Comparison of ENCODE assay signal across 10 cellular contexts in the genomic region with DNA sequence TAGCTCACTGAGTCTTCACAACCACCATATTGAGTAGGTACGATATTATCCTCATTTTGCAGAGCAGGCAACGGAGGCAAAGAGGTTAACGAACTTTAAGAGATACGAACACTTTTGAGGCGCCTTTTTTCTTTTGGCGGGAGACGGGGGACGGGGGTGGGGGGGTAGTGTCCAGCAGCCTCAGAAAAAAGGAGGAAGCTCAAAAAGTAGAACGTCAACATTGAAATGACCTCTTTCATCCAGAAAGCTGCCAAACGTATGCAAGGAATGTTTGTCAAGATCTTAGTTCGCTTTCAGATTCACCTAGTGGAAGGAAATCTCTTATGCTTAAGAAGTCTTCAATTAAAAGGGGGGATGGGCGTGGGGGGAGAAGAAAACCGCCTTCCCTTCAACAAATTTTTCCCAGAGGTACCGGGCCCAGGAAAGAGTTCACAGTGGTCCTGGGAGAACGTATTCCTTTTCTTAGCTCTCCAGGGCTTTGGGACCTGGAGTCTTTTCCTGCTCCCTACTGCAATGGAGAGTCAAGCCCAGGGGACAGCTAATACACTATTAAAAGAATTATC. TPM values are rescaled to one million over a fixed set of nuclear protein-coding genes. Genes with fewer than 3 reads are reported as not detected.
DNase-seq lines count a peak whose midpoint lies in the region; ATAC-seq and TF ChIP-seq lines count a peak whose summit lies in the region.
"Had no signal": no experiment of that assay in that cellular context is flagged by ENCODE, and none has a peak within 500 bp of the region (broad histone marks: within the 10 kb centered on the region; RNA-seq: fewer than 3 reads in every experiment).

No MANE protein-coding gene starts in this region.

- intact Hi-C loops in IMR-90 (cut with micrococcal nuclease) (loop anchor here (2.0 to 5.0 kb wide), 2 partner anchors 42 to 51 kb away; no protein-coding TSS in a partner anchor), colonic mucosa (cut with DNase I) (no loop called here)

- H3K9me1 ChIP-seq in IMR-90 (ENCODE audit: insufficient read depth, low read length) = peaks cover 7% of the 10 kb centered on the region

- H2BK15ac ChIP-seq in IMR-90 (ENCODE audit: low read depth, low read length) = no peak overlapping the region

- H3K36me3 ChIP-seq in ACC112 (ENCODE audit: insufficient read depth, low read length) (no peaks in the 10 kb centered on the region), IMR-90 (ENCODE audit: control insufficient read depth, insufficient read depth, low read length) (no peaks in the 10 kb centered on the region), colonic mucosa (no peaks in the 10 kb centered on the region)

- H4K8ac ChIP-seq in IMR-90 (ENCODE audit: low read depth in 2 of 2, low read length in 2 of 2) = peak overlapping the region in 1 of 2 experiments; percentile 72; a peak in 1 of 4 replicates

- H2AK5ac ChIP-seq in IMR-90 (ENCODE audit: low read depth, low read length) = no peak overlapping the region; the same call in 1 of the 2 replicates

- peaks cover 45% of the 10 kb centered on the region for H3K4me1 Mint-ChIP-seq in nephron

- peaks cover 4 to 42% of the 10 kb centered on the region in 2 experiments; a peak in 3 of 4 replicates for H3K79me1 ChIP-seq in IMR-90 (ENCODE audit: low read depth in 1 of 2, low read length in 2 of 2)

- H3K4me3 ChIP-seq in ACC112 (ENCODE audit: low read depth, low read length) (peak overlapping the region; percentile 87), IMR-90 (ENCODE audit: insufficient read depth, low read depth, low read length) (no peak overlapping the region), colonic mucosa (no peak overlapping the region)

- H4K91ac ChIP-seq in IMR-90 (ENCODE audit: insufficient read depth, low read depth, low read length) = no peak overlapping the region

- H2AFZ ChIP-seq in ACC112 (ENCODE audit: low read length, unreplicated experiment) = no peak overlapping the region
- no peak overlapping the region for H2AFZ ChIP-seq in IMR-90 (replicated peaks; ENCODE audit: low read length, poor library complexity)

- no peak for TF ChIP-seq CTCF in IMR-90 (conservative IDR thresholded peaks at IDR 0.05; ENCODE audit: low read depth, low read length)
- no peak for TF ChIP-seq CTCF in colonic mucosa (IDR thresholded peaks at IDR 0.05)
- no peak for TF ChIP-seq CTCF in nephron (IDR thresholded peaks at IDR 0.05; ENCODE audit: unreplicated experiment in 3 of 3)
- no peak for TF ChIP-seq CTCF in GM10248 (IDR thresholded peaks at IDR 0.05; ENCODE audit: control extremely low read depth, extremely low read depth, low read depth, missing control alignments)

- no peaks in the 10 kb centered on the region for H3K9me3 Mint-ChIP-seq in nephron

- no peak overlapping the region for H3K56ac ChIP-seq in IMR-90 (ENCODE audit: extremely low read depth, insufficient read depth, low read length)

- no peak for TF ChIP-seq RAD21 in IMR-90 (IDR thresholded peaks at IDR 0.05; ENCODE audit: low read length)

- peaks cover 36% of the 10 kb centered on the region for H3K79me2 ChIP-seq in ACC112 (ENCODE audit: control insufficient read depth, insufficient read depth, low read length, unreplicated experiment)

- no peak overlapping the region for H2AK9ac ChIP-seq in IMR-90 (replicated peaks; ENCODE audit: low read depth, low read length, poor library complexity)

- no peaks in the 10 kb centered on the region for H3K27me3 ChIP-seq in ACC112 (ENCODE audit: insufficient read depth, low read length)
- H3K27me3 ChIP-seq in IMR-90 (ENCODE audit: control insufficient read depth, insufficient read depth, low read length) = no peaks in the 10 kb centered on the region
- no peaks in the 10 kb centered on the region for H3K27me3 ChIP-seq in colonic mucosa

- no peaks in the 10 kb centered on the region for H3K9me3 ChIP-seq in IMR-90 (ENCODE audit: control insufficient read depth, insufficient read depth, low read length)
- H3K9me3 ChIP-seq in colonic mucosa = no peaks in the 10 kb centered on the region

- TF ChIP-seq POLR2A in IMR-90 (IDR thresholded peaks at IDR 0.05; ENCODE audit: low read depth, low read length) = no peak

- peaks cover 23% of the 10 kb centered on the region for H3K4me1 ChIP-seq in ACC112 (ENCODE audit: control insufficient read depth, insufficient read depth, low read length, unreplicated experiment)
- H3K4me1 ChIP-seq in IMR-90 (ENCODE audit: control insufficient read depth, insufficient read depth, low read length) = peaks cover 3% of the 10 kb centered on the region
- peaks cover 25% of the 10 kb centered on the region for H3K4me1 ChIP-seq in colonic mucosa

- ATAC-seq in IMR-90 (ENCODE audit: low read depth) = no peak
- no peak for ATAC-seq in HG02840 (IDR thresholded peaks at IDR 0.05; ENCODE audit: low FRiP score, unreplicated experiment)

- H3K4me2 ChIP-seq in IMR-90 (ENCODE audit: low read depth, low read length) = 0 out of 2 replicates have a peak overlapping the region, but pooled peaks have one; percentile 2

- H3K4me3 Mint-ChIP-seq in nephron = peak overlapping the region; percentile 88 to 96 (median 93)

- no peaks in the 10 kb centered on the region for H3K36me3 Mint-ChIP-seq in nephron (ENCODE audit: low read depth)

- CTCF ChIA-PET in IMR-90 (lab: Yijun Ruan, JAX) (interaction anchor here (0.7 kb wide), 1 partner anchor 44 kb away, joined by 5 read pairs; no protein-coding TSS in a partner anchor), GM10248 (lab: Yijun Ruan, JAX) (interaction anchor here (1.8 kb wide), 2 partner anchors 13 to 43 kb away, joined by 4 to 7 read pairs; no protein-coding TSS in a partner anchor)

- no peak overlapping the region for H3K14ac ChIP-seq in IMR-90 (replicated peaks; ENCODE audit: low read depth, low read length)

- H2BK20ac ChIP-seq in IMR-90 (ENCODE audit: low read depth, low read length) = no peak overlapping the region

- WGBS in IMR-90 (ENCODE audit: extremely low coverage in 2 of 2, insufficient read length in 1 of 2), 2 experiments = 42% methylated on average over 2 of the region's 15 CpGs; no CpG with 5 or more reads in 1 of the 2 experiments

- H3K4ac ChIP-seq in IMR-90 (ENCODE audit: low read depth, low read length) = no peak overlapping the region

- H3K27me3 Mint-ChIP-seq in nephron (ENCODE audit: low read depth) = no peaks in the 10 kb centered on the region

- H3K23ac ChIP-seq in IMR-90 (ENCODE audit: low read depth, low read length) = no peak overlapping the region

- H4K20me1 ChIP-seq in IMR-90 (ENCODE audit: insufficient read depth, low read length) = peaks cover 22% of the 10 kb centered on the region

- no peak for DNase-seq in IMR-90
- no peak for DNase-seq in colonic mucosa
- no peak for DNase-seq in DMS 273 (lab: John Stamatoyannopoulos, UW; ENCODE audit: unreplicated experiment)
- DNase-seq in HuH-7 (ENCODE audit: low spot score) = no peak
- no peak for DNase-seq in GM10248 (ENCODE audit: extremely low spot score)

- no peak overlapping the region for H3K18ac ChIP-seq in IMR-90 (ENCODE audit: low read depth, low read length)

- peak overlapping the region; percentile 64 to 94 (median 83) for H3K27ac Mint-ChIP-seq in nephron

- H3K9ac ChIP-seq in IMR-90 (ENCODE audit: low read depth, low read length) (no peak overlapping the region), colonic mucosa (ENCODE audit: low read depth in 2 of 2, low read length in 2 of 2) (no peak overlapping the region)

- H3K27ac ChIP-seq in ACC112 (ENCODE audit: low read depth, low read length) = no peak overlapping the region
- no peak overlapping the region for H3K27ac ChIP-seq in IMR-90 (ENCODE audit: insufficient read depth, low read length)
- H3K27ac ChIP-seq in colonic mucosa = peak overlapping the region; percentile 81

- dilution Hi-C loops in IMR-90 (cut with HindIII; ENCODE audit: low sequenced_read_pairs, unreplicated experiment) = no loop called here

- in situ Hi-C loops in IMR-90 (cut with MboI; ENCODE audit: low sequenced_read_pairs) = no loop called here

- H4K5ac ChIP-seq in IMR-90 (ENCODE audit: low read depth, low read length) = no peak overlapping the region

- POLR2A ChIA-PET in IMR-90 (lab: Charles Lee; ENCODE audit: unreplicated experiment) = no interaction called here
- POLR2A ChIA-PET in GM10248 (lab: Yijun Ruan, JAX) = interaction anchor here (0.7 to 1.4 kb wide), 2 partner anchors 9 to 39 kb away, joined by 3 to 5 read pairs; no protein-coding TSS in a partner anchor

- no peak overlapping the region for H2BK5ac ChIP-seq in IMR-90 (ENCODE audit: low read depth, low read length, poor library complexity, severe bottlenecking)

- BruUV-seq in IMR-90 (replicated peaks; lab: Mats Ljungman, UMichigan) = no TSS peak

- no peak overlapping the region for H2BK120ac ChIP-seq in IMR-90 (ENCODE audit: low read depth, low read length)

TF ChIP-seq in IMR-90, 13 proteins besides CTCF, POLR2A, EP300 and RAD21:
- no peak for TF ChIP-seq SMC3 (IDR thresholded peaks at IDR 0.05; ENCODE audit: low read depth, low read length)
- TF ChIP-seq CEBPB (IDR thresholded peaks at IDR 0.05; ENCODE audit: low read depth, low read length) = no peak
- TF ChIP-seq NFE2L2 (IDR thresholded peaks at IDR 0.05; ENCODE audit: low read depth, low read length) = no peak

RNA-seq across cellular contexts. Expression of a gene that starts 1.1 kb away (rescaled TPM):
- total RNA-seq in IMR-90 (2012; rRNA removed) = 0.56 TPM in 1 of 2 replicates, not detected in the other
- 5.8 and 5.9 TPM in 2 replicates for polyA plus RNA-seq in IMR-90 (2012; rRNA removed)
- 3.2 and 15.4 TPM in 2 replicates for polyA plus RNA-seq in IMR-90 (2012; cell fraction: cytosol; rRNA removed)
- 8.1 and 20.5 TPM in 2 replicates for polyA plus RNA-seq in IMR-90 (2012; cell fraction: nucleus; rRNA removed; ENCODE audit: low replicate concordance)
- 1 to 10 TPM in 1 of 2 donors, under 1 TPM in 1; 0.74 to 2.1 TPM for total RNA-seq in colonic mucosa
- total RNA-seq: T-helper 2 cell treated with Interferon-gamma antibody and Interleukin-4, amounts not matched to agents 100 ng/mL and 5 ng/mL, for 36 hours; urinary bladder had no signal

RNA-seq across cellular contexts. Expression of a gene that starts 1.5 kb away (rescaled TPM):
- total RNA-seq in IMR-90 (2012; rRNA removed) (82.1 and 86.4 TPM in 2 replicates), colonic mucosa (10 to 100 TPM; 70.1 to 93.4 TPM)
- polyA plus RNA-seq in IMR-90 (2012; rRNA removed) = 28.2 and 28.8 TPM in 2 replicates
- 10.9 and 17.4 TPM in 2 replicates for polyA plus RNA-seq in IMR-90 (2012; cell fraction: cytosol; rRNA removed)
- polyA plus RNA-seq in IMR-90 (2012; cell fraction: nucleus; rRNA removed; ENCODE audit: low replicate concordance) = 25.4 and 114 TPM in 2 replicates
